In genomic region chr15:62087671-62088360, GRCh38 we compare ENCODE assay signal across 16 cellular contexts. TPM values are rescaled to one million over a fixed set of nuclear protein-coding genes. Genes with fewer than 3 reads are reported as not detected.
DNase-seq lines count a peak whose midpoint lies in the region; ATAC-seq, FAIRE-seq and TF ChIP-seq lines count a peak whose summit lies in the region.
"Had no signal": no experiment of that assay in that cellular context is flagged by ENCODE, and none has a peak within 500 bp of the region (broad histone marks: within the 10 kb centered on the region; RNA-seq: fewer than 3 reads in every experiment).

No MANE protein-coding gene starts in this region.

- H3K4me3 ChIP-seq in A549 = no peak overlapping the region
- no peak overlapping the region for H3K4me3 ChIP-seq in adrenal gland
- no peak overlapping the region for H3K4me3 ChIP-seq in lower lobe of right lung
- H3K4me3 ChIP-seq: GM12878 had no signal

- peaks cover 7% of the 10 kb centered on the region for H3K9me3 Mint-ChIP-seq in stimulated activated memory B cell treated with anti-CD40 and anti-IgM and Interleukin-4, amounts not matched to agents 10 μg/mL and 1 μg/mL and 100 μg/mL, for 72 hours
- peaks cover 8% of the 10 kb centered on the region for H3K9me3 Mint-ChIP-seq in activated naive CD8-positive, alpha-beta T cell treated with anti-CD3 and anti-CD28 coated beads, Interleukin-2, amount 50 U/mL, for 24 hours

- H3K36me3 ChIP-seq in adrenal gland (replicated peaks in 1 of 2) (no peaks in the 10 kb centered on the region), lower lobe of right lung (no peaks in the 10 kb centered on the region)

- 54% methylated on average over 5 of the region's 5 CpGs for WGBS in A549 (ENCODE audit: missing lambda C conversion rate)
- WGBS in adrenal gland, 4 donors = 18 to 29% (median 25%) methylated on average over 5 of the region's 5 CpGs

- FAIRE-seq in A549 (lab: Jason Lieb, UNC) = no peak
- FAIRE-seq: GM12878, HTR-8/SVneo had no signal

- no peak for TF ChIP-seq RAD21 in A549 (conservative IDR thresholded peaks at IDR 0.05 in 1 of 2, IDR thresholded peaks at IDR 0.05 in 1 of 2)

- no peak overlapping the region for H3K27ac Mint-ChIP-seq in stimulated activated memory B cell treated with anti-CD40 and anti-IgM and Interleukin-4, amounts not matched to agents 10 μg/mL and 1 μg/mL and 100 μg/mL, for 72 hours
- no peak overlapping the region for H3K27ac Mint-ChIP-seq in activated naive CD8-positive, alpha-beta T cell treated with anti-CD3 and anti-CD28 coated beads, Interleukin-2, amount 50 U/mL, for 24 hours
- H3K27ac Mint-ChIP-seq: CD4-positive, alpha-beta T cell; naive B cell had no signal

- no peak for TF ChIP-seq POLR2A in A549 (IDR thresholded peaks at IDR 0.05; ENCODE audit: low read length)
- no peak for TF ChIP-seq POLR2A in adrenal gland (IDR thresholded peaks at IDR 0.05)

- H3K4me3 Mint-ChIP-seq in stimulated activated memory B cell treated with anti-CD40 and anti-IgM and Interleukin-4, amounts not matched to agents 10 μg/mL and 1 μg/mL and 100 μg/mL, for 72 hours = no peak overlapping the region
- H3K4me3 Mint-ChIP-seq in activated naive CD8-positive, alpha-beta T cell treated with anti-CD3 and anti-CD28 coated beads, Interleukin-2, amount 50 U/mL, for 24 hours = no peak overlapping the region
- H3K4me3 Mint-ChIP-seq: brain; CD4-positive, alpha-beta T cell; naive B cell had no signal

- H3K4me2 ChIP-seq in A549 = peak overlapping the region; percentile 11; the same call in 1 of the 3 replicates

- H3K27me3 Mint-ChIP-seq in stimulated activated memory B cell treated with anti-CD40 and anti-IgM and Interleukin-4, amounts not matched to agents 10 μg/mL and 1 μg/mL and 100 μg/mL, for 72 hours = no peaks in the 10 kb centered on the region
- H3K27me3 Mint-ChIP-seq in activated naive CD8-positive, alpha-beta T cell treated with anti-CD3 and anti-CD28 coated beads, Interleukin-2, amount 50 U/mL, for 24 hours = no peaks in the 10 kb centered on the region
- H3K27me3 Mint-ChIP-seq: CD4-positive, alpha-beta T cell had no signal

- DNase-seq in A549 (ENCODE audit: low read depth in 1 of 2, low spot score in 1 of 2) (peak in 1 of 2 experiments; percentile 28), GM04504 (ENCODE audit: low read depth) (peak; percentile 40), adrenal gland (peak in 6 of 7 donors; percentile 34 to 79 (median 54)), left colon (no peak), lower lobe of right lung (no peak), T1000 (lab: John Stamatoyannopoulos, UW) (no peak)
- no peak for DNase-seq in activated naive CD8-positive, alpha-beta T cell treated with anti-CD3 and anti-CD28 coated beads, Interleukin-2, amount 50 U/mL, for 24 hours
- DNase-seq: CD4-positive, alpha-beta T cell; naive B cell; NCI-H345; stimulated activated CD4-positive, alpha-beta T cell treated with anti-CD3 and anti-CD28 coated beads, Interleukin-2, amount 100 ng/mL, for 24 hours; substantia nigra had no signal

- TF ChIP-seq EP300 in A549 (IDR thresholded peaks at IDR 0.05) = no peak

- ATAC-seq in A549 (no peak), left colon (peak; percentile 54), lower lobe of right lung (no peak)
- ATAC-seq in stimulated activated memory B cell treated with anti-CD40 and anti-IgM and Interleukin-4, amounts not matched to agents 10 μg/mL and 1 μg/mL and 100 μg/mL, for 72 hours = no peak
- ATAC-seq in activated naive CD8-positive, alpha-beta T cell treated with anti-CD3 and anti-CD28 coated beads, Interleukin-2, amount 50 U/mL, for 24 hours = no peak
- ATAC-seq: GM12878 had no signal

- TF ChIP-seq CTCF in A549 (IDR thresholded peaks at IDR 0.05) (no peak), adrenal gland (IDR thresholded peaks at IDR 0.05) (no peak), lower lobe of right lung (IDR thresholded peaks at IDR 0.05) (no peak)

- peaks cover 8% of the 10 kb centered on the region for H3K36me3 Mint-ChIP-seq in stimulated activated memory B cell treated with anti-CD40 and anti-IgM and Interleukin-4, amounts not matched to agents 10 μg/mL and 1 μg/mL and 100 μg/mL, for 72 hours
- H3K36me3 Mint-ChIP-seq in activated naive CD8-positive, alpha-beta T cell treated with anti-CD3 and anti-CD28 coated beads, Interleukin-2, amount 50 U/mL, for 24 hours (ENCODE audit: low read depth) = no peaks in the 10 kb centered on the region
- H3K36me3 Mint-ChIP-seq: brain had no signal

- POLR2A ChIA-PET in A549 (lab: Yijun Ruan, JAX) = no interaction called here

- H3K4me1 Mint-ChIP-seq in stimulated activated memory B cell treated with anti-CD40 and anti-IgM and Interleukin-4, amounts not matched to agents 10 μg/mL and 1 μg/mL and 100 μg/mL, for 72 hours = no peaks in the 10 kb centered on the region
- no peaks in the 10 kb centered on the region for H3K4me1 Mint-ChIP-seq in activated naive CD8-positive, alpha-beta T cell treated with anti-CD3 and anti-CD28 coated beads, Interleukin-2, amount 50 U/mL, for 24 hours
- H3K4me1 Mint-ChIP-seq: naive B cell had no signal

- H3K4me1 ChIP-seq in A549 = peaks cover 11% of the 10 kb centered on the region
- peaks cover 6 to 10% of the 10 kb centered on the region in 2 donors for H3K4me1 ChIP-seq in adrenal gland (replicated peaks in 1 of 2)
- no peaks in the 10 kb centered on the region for H3K4me1 ChIP-seq in lower lobe of right lung

- CTCF ChIA-PET in A549 (lab: Yijun Ruan, JAX) = interaction anchor here (0.6 to 2.1 kb wide), 4 partner anchors 9 to 205 kb away, joined by 3 to 9 read pairs (median 6); no protein-coding TSS in a partner anchor

- H3K27ac ChIP-seq in A549 (peak overlapping the region in 1 of 2 experiments; percentile 20; a peak in 1 of 6 replicates), adrenal gland (peak overlapping the region in 3 of 5 donors; percentile 9 to 68 (median 18)), lower lobe of right lung (no peak overlapping the region)

- H3K9me3 ChIP-seq in A549 (no peaks in the 10 kb centered on the region), adrenal gland (replicated peaks in 1 of 3) (no peaks in the 10 kb centered on the region), lower lobe of right lung (no peaks in the 10 kb centered on the region)

- intact Hi-C loops in adrenal gland (cut with DNase I) = no loop called here
- intact Hi-C loops in left colon (cut with DNase I, micrococcal nuclease) = no loop called here
- intact Hi-C loops in lower lobe of right lung (cut with DNase I) = no loop called here

- no peaks in the 10 kb centered on the region for H3K27me3 ChIP-seq in adrenal gland
- no peaks in the 10 kb centered on the region for H3K27me3 ChIP-seq in lower lobe of right lung (ENCODE audit: low read depth)

TF ChIP-seq in A549, 52 proteins besides CTCF, POLR2A, EP300 and RAD21:
- TF ChIP-seq MAFK (IDR thresholded peaks at IDR 0.05; ENCODE audit: partially characterized antibody) (peak; percentile 71), RNF2 (IDR thresholded peaks at IDR 0.05; ENCODE audit: borderline replicate concordance, low read depth) (no peak)

RNA-seq across cellular contexts. Expression of gene C2CD4A, which starts 21.0 kb away (rescaled TPM):
- 0.04 TPM in 1 of 2 replicates, not detected in the other for polyA plus RNA-seq in A549 (2011; rRNA removed)
- polyA plus RNA-seq in A549 (2012; cell fraction: cytosol; rRNA removed) = 0.03 TPM in 2 replicates
- polyA plus RNA-seq in A549 (2012; cell fraction: nucleus; rRNA removed) = 0.05 and 0.09 TPM in 2 replicates
- 0.10 to 0.32 TPM (median 0.21 TPM) in 3 replicates for polyA plus RNA-seq in A549 (2017; fragmentation: RNase III; extraction: RNeasy Plus Mini Kit Qiagen cat#74134 plus additional on column Dnase treatment)
- not detected in 2 replicates for polyA minus RNA-seq in A549 (2011; rRNA and poly(A)+ RNA removed)
- under 1 TPM in 5 of 8 donors, not detected in 3; 0.07 to 0.67 (median 0.23) TPM for total RNA-seq in adrenal gland
- polyA plus RNA-seq in adrenal gland = under 1 TPM; 0.10 to 0.42 (median 0.24) TPM
- total RNA-seq in left colon = 1 to 10 TPM in 1 of 2 donors, under 1 TPM in 1; 0.22 to 1.1 TPM
- 0.18 TPM for total RNA-seq in lower lobe of right lung
- total RNA-seq: GM12878 had no signal
- polyA plus RNA-seq: GM12878 had no signal

RNA-seq across cellular contexts. Expression of gene VPS13C, which starts 27.6 kb away (rescaled TPM):
- 26.5 and 29.5 TPM in 2 replicates for polyA plus RNA-seq in A549 (2011; rRNA removed)
- 2.4 and 2.6 TPM in 2 replicates for polyA plus RNA-seq in A549 (2012; cell fraction: cytosol; rRNA removed)
- 4.2 and 8.5 TPM in 2 replicates for polyA plus RNA-seq in A549 (2012; cell fraction: nucleus; rRNA removed)
- polyA plus RNA-seq in A549 (2017; fragmentation: RNase III; extraction: RNeasy Plus Mini Kit Qiagen cat#74134 plus additional on column Dnase treatment) = 12.2 to 13.2 TPM (median 13.0 TPM) in 3 replicates
- 57.2 and 69.6 TPM in 2 replicates for polyA minus RNA-seq in A549 (2011; rRNA and poly(A)+ RNA removed)
- total RNA-seq in adrenal gland = 100 to 1,000 TPM in 2 of 8 donors, 10 to 100 TPM in 6; 43.1 to 114 (median 57.7) TPM
- polyA plus RNA-seq in adrenal gland = 10 to 100 TPM; 18.9 to 29.6 (median 24.9) TPM
- 10 to 100 TPM; 55.2 to 57.2 TPM for total RNA-seq in left colon
- total RNA-seq in lower lobe of right lung = 100 TPM

Comparison
In these comparisons a context has a peak if more than half of its experiments do, and no peak if none do; other contexts are left out.
1. DNase-seq: peak in GM04504 (single experiment) and adrenal gland (6 of 7); none in left colon (0 of 2), lower lobe of right lung (single experiment), T1000 (single experiment) and activated naive CD8-positive, alpha-beta T cell treated with anti-CD3 and anti-CD28 coated beads, Interleukin-2, amount 50 U/mL, for 24 hours (single experiment).